Comparison of ENCODE assay signal across 16 cellular contexts in genomic region chr12:539540-540310, GRCh38.
DNase-seq lines count a peak whose midpoint lies in the region; ATAC-seq and TF ChIP-seq lines count a peak whose summit lies in the region.
"Had no signal": no experiment of that assay in that cellular context is flagged by ENCODE, and none has a peak within 500 bp of the region (broad histone marks: within the 10 kb centered on the region; RNA-seq: fewer than 3 reads in every experiment).

No MANE protein-coding gene starts in this region.

- peaks cover 40% of the 10 kb centered on the region for H3K4me1 ChIP-seq in mucosa of descending colon (ENCODE audit: low read depth)
- peaks cover 9% of the 10 kb centered on the region for H3K4me1 ChIP-seq in thymus (ENCODE audit: control insufficient read depth, insufficient read depth, low read length)

- H3K36me3 ChIP-seq in mucosa of descending colon (ENCODE audit: low read depth) = no peaks in the 10 kb centered on the region
- no peaks in the 10 kb centered on the region for H3K36me3 ChIP-seq in thymus (ENCODE audit: control insufficient read depth, insufficient read depth)

- H3K27me3 ChIP-seq in thymus (ENCODE audit: control insufficient read depth, insufficient read depth) = no peaks in the 10 kb centered on the region
- H3K27me3 ChIP-seq: heart right ventricle had no signal

- DNase-seq in activated T-cell treated with anti-CD3 and anti-CD28 coated beads, Interleukin-2, amount 50 U/mL, for 1 hour = peak; percentile 48
- no peak for DNase-seq in activated T-cell treated with anti-CD3 and anti-CD28 coated beads, Interleukin-2, amount 50 U/mL, for 48 hours
- DNase-seq in WTC11 (ENCODE audit: low spot score) (no peak), mucosa of descending colon (peak in 2 of 3 donors; percentile 59 to 72), HK-2 (ENCODE audit: unreplicated experiment) (no peak), NCI-H774 (lab: John Stamatoyannopoulos, UW) (no peak)
- DNase-seq: ACHN; activated CD8-positive, alpha-beta memory T cell treated with anti-CD3 and anti-CD28 coated beads, Interleukin-2, amount 10 ng/mL, durations not matched to agents 7 days and 5 days; Kasumi-1; NCI-H1105 treated with DMSO at 0.1 percent for 48 hours had no signal

- TF ChIP-seq CTCF in WTC11 (IDR thresholded peaks at IDR 0.05) (no peak), mucosa of descending colon (IDR thresholded peaks at IDR 0.05) (no peak)

- no peaks in the 10 kb centered on the region for H3K27me3 Mint-ChIP-seq in WTC11 (ENCODE audit: low read depth)

- H3K4me1 Mint-ChIP-seq in WTC11 = peaks cover 19% of the 10 kb centered on the region
- H3K4me1 Mint-ChIP-seq: stimulated activated memory B cell treated with anti-CD40 and anti-IgM and Interleukin-4, amounts not matched to agents 10 μg/mL and 1 μg/mL and 100 μg/mL, for 72 hours had no signal

- intact Hi-C loops in mucosa of descending colon (cut with DNase I, micrococcal nuclease) = loop anchor here in 1 of 2 donors (5.0 kb wide), 1 partner anchor 37 kb away; no protein-coding TSS in a partner anchor

- peak overlapping the region; percentile 47 for H3K27ac ChIP-seq in thymus (ENCODE audit: low read depth)
- H3K27ac ChIP-seq: parathyroid adenoma had no signal

- POLR2A ChIA-PET in WTC11 (lab: Charles Lee) = no interaction called here

- H3K4me3 Mint-ChIP-seq in WTC11 = no peak overlapping the region
- H3K4me3 Mint-ChIP-seq: activated CD8-positive, alpha-beta memory T cell treated with anti-CD3 and anti-CD28 coated beads, Interleukin-2, amount 10 ng/mL, durations not matched to agents 7 days and 5 days; activated naive CD4-positive, alpha-beta T cell treated with anti-CD3 and anti-CD28 coated beads for 36 hours; stimulated activated memory B cell treated with anti-CD40 and anti-IgM and Interleukin-4, amounts not matched to agents 10 μg/mL and 1 μg/mL and 100 μg/mL, for 72 hours had no signal

- H3K9me3 ChIP-seq in mucosa of descending colon (no peaks in the 10 kb centered on the region), thymus (ENCODE audit: control insufficient read depth) (no peaks in the 10 kb centered on the region)
- H3K9me3 ChIP-seq: heart right ventricle had no signal

- CTCF ChIA-PET in WTC11 (lab: Charles Lee) = interaction anchor here (0.9 to 1.1 kb wide), 2 partner anchors 52 to 97 kb away, joined by 3 to 4 read pairs; no protein-coding TSS in a partner anchor

- 0 out of 2 replicates have a peak overlapping the region, but pooled peaks have one; percentile 1 for H3K27ac Mint-ChIP-seq in WTC11
- H3K27ac Mint-ChIP-seq: activated naive CD4-positive, alpha-beta T cell treated with anti-CD3 and anti-CD28 coated beads for 36 hours; stimulated activated memory B cell treated with anti-CD40 and anti-IgM and Interleukin-4, amounts not matched to agents 10 μg/mL and 1 μg/mL and 100 μg/mL, for 72 hours had no signal

- peaks cover 2% of the 10 kb centered on the region; the same call in 1 of the 2 replicates for H3K36me3 Mint-ChIP-seq in WTC11
- H3K36me3 Mint-ChIP-seq: activated CD8-positive, alpha-beta memory T cell treated with anti-CD3 and anti-CD28 coated beads, Interleukin-2, amount 10 ng/mL, durations not matched to agents 7 days and 5 days; stimulated activated memory B cell treated with anti-CD40 and anti-IgM and Interleukin-4, amounts not matched to agents 10 μg/mL and 1 μg/mL and 100 μg/mL, for 72 hours had no signal

- ATAC-seq in WTC11 = no peak
- no peak for ATAC-seq in mucosa of descending colon
- no peak for ATAC-seq in GM18870 (IDR thresholded peaks at IDR 0.05; ENCODE audit: unreplicated experiment)
- ATAC-seq: stimulated activated memory B cell treated with anti-CD40 and anti-IgM and Interleukin-4, amounts not matched to agents 10 μg/mL and 1 μg/mL and 100 μg/mL, for 72 hours had no signal

- H3K9me3 Mint-ChIP-seq in WTC11 = no peaks in the 10 kb centered on the region
- H3K9me3 Mint-ChIP-seq: activated naive CD4-positive, alpha-beta T cell treated with anti-CD3 and anti-CD28 coated beads for 36 hours; stimulated activated memory B cell treated with anti-CD40 and anti-IgM and Interleukin-4, amounts not matched to agents 10 μg/mL and 1 μg/mL and 100 μg/mL, for 72 hours had no signal

- 93% methylated on average over 18 of the region's 18 CpGs for WGBS in thymus

- H3K4me3 ChIP-seq in mucosa of descending colon = no peak overlapping the region
- no peak overlapping the region for H3K4me3 ChIP-seq in thymus (ENCODE audit: low read length)
- H3K4me3 ChIP-seq: heart right ventricle had no signal

TF ChIP-seq in WTC11, 78 proteins besides CTCF, POLR2A, EP300 and RAD21:
- TF ChIP-seq FOXJ3 (CRISPR knock-in tag; IDR thresholded peaks at IDR 0.05; ENCODE audit: borderline replicate concordance) (no peak), NFYB (CRISPR knock-in tag; conservative IDR thresholded peaks at IDR 0.05; ENCODE audit: low read depth) (no peak)

Comparison
In these comparisons a context has a peak if more than half of its experiments do, and no peak if none do; other contexts are left out.
1. DNase-seq: peak in activated T-cell treated with anti-CD3 and anti-CD28 coated beads, Interleukin-2, amount 50 U/mL, for 1 hour (single experiment) and mucosa of descending colon (2 of 3); none in activated T-cell treated with anti-CD3 and anti-CD28 coated beads, Interleukin-2, amount 50 U/mL, for 48 hours (0 of 2), WTC11 (single experiment), HK-2 (single experiment) and NCI-H774 (single experiment).